ENCODE assay signal across 28 cellular contexts in genomic region chr4:25750874-25751273, GRCh38.
"Had no signal": no experiment of that assay in that cellular context is flagged by ENCODE, and none has a peak within 500 bp of the region (broad histone marks: within the 10 kb centered on the region; RNA-seq: fewer than 3 reads in every experiment).

No MANE protein-coding gene starts in this region.

- H3K4me3 ChIP-seq: esophagus muscularis mucosa, heart left ventricle, testis, transverse colon had no signal

- H3K9me3 ChIP-seq: esophagus muscularis mucosa, heart left ventricle, testis, transverse colon had no signal

- H3K27me3 Mint-ChIP-seq: activated CD8-positive, alpha-beta T cell treated with anti-CD3 and anti-CD28 coated beads for 36 hours; activated T-helper 17 cell treated with anti-CD3 and anti-CD28 coated beads, Interleukin-2, amount 50 U/mL, for 72 hours; naive thymus-derived CD8-positive, alpha-beta T cell had no signal

- H3K4me1 Mint-ChIP-seq: activated T-helper 17 cell treated with anti-CD3 and anti-CD28 coated beads, Interleukin-2, amount 50 U/mL, for 72 hours; immature natural killer cell had no signal

- H3K9me3 Mint-ChIP-seq: activated CD8-positive, alpha-beta T cell treated with anti-CD3 and anti-CD28 coated beads for 36 hours; activated T-cell treated with anti-CD3 and anti-CD28 coated beads, Interleukin-2, amount 50 U/mL, for 4 hours; activated T-helper 17 cell treated with anti-CD3 and anti-CD28 coated beads, Interleukin-2, amount 50 U/mL, for 72 hours; immature natural killer cell; naive thymus-derived CD8-positive, alpha-beta T cell; neural crest cell had no signal

- H3K36me3 ChIP-seq: esophagus muscularis mucosa, transverse colon had no signal

- ATAC-seq: activated CD8-positive, alpha-beta T cell treated with anti-CD3 and anti-CD28 coated beads for 36 hours; activated T-cell treated with anti-CD3 and anti-CD28 coated beads, Interleukin-2, amount 50 U/mL, for 4 hours; activated T-helper 17 cell treated with anti-CD3 and anti-CD28 coated beads, Interleukin-2, amount 50 U/mL, for 72 hours; foreskin keratinocyte; heart left ventricle; left colon; naive thymus-derived CD8-positive, alpha-beta T cell; right cardiac atrium; stimulated activated naive CD8-positive, alpha-beta T cell treated with anti-CD3 and anti-CD28 coated beads, Interleukin-15, Interleukin-2, amounts not matched to agents 100 U/mL and 50 U/mL, for 24 hours had no signal

- H3K4me3 Mint-ChIP-seq: activated CD8-positive, alpha-beta T cell treated with anti-CD3 and anti-CD28 coated beads for 36 hours; activated T-cell treated with anti-CD3 and anti-CD28 coated beads, Interleukin-2, amount 50 U/mL, for 4 hours; activated T-helper 17 cell treated with anti-CD3 and anti-CD28 coated beads, Interleukin-2, amount 50 U/mL, for 72 hours; immature natural killer cell; naive thymus-derived CD8-positive, alpha-beta T cell; neural crest cell had no signal

- DNase-seq: activated CD4-positive, alpha-beta T cell treated with anti-CD3 and anti-CD28 coated beads, Interleukin-2, amount 50 U/mL, for 1 hour; activated CD8-positive, alpha-beta T cell treated with anti-CD3 and anti-CD28 coated beads for 36 hours; activated gamma-delta T cell treated with Interleukin-2 at 50 U/mL for 16 hours; activated naive CD4-positive, alpha-beta T cell treated with anti-CD3 and anti-CD28 coated beads, Interleukin-2, amount 50 U/mL, for 16 hours; activated T-cell treated with anti-CD3 and anti-CD28 coated beads, Interleukin-2, amount 50 U/mL, for 4 hours; amniotic stem cell; caudate nucleus; dermis blood vessel endothelial cell; effector CD4-positive, alpha-beta T cell; foreskin keratinocyte; heart left ventricle; hypothalamus; immature natural killer cell; kidney; left colon; midbrain; naive thymus-derived CD8-positive, alpha-beta T cell; occipital lobe; right cardiac atrium; stimulated activated CD4-positive, alpha-beta T cell treated with anti-CD3 and anti-CD28 coated beads, Interleukin-15, amount 100 ng/mL, for 24 hours; stimulated activated CD4-positive, alpha-beta T cell treated with anti-CD3 and anti-CD28 coated beads, Interleukin-2, amount 100 ng/mL, for 24 hours; stimulated activated naive CD8-positive, alpha-beta T cell treated with anti-CD3 and anti-CD28 coated beads, Interleukin-15, Interleukin-2, amounts not matched to agents 100 U/mL and 50 U/mL, for 24 hours; T1000; testis; transverse colon had no signal

- H3K27me3 ChIP-seq: esophagus muscularis mucosa, foreskin keratinocyte, heart left ventricle, testis, transverse colon had no signal

- H3K27ac Mint-ChIP-seq: activated CD8-positive, alpha-beta T cell treated with anti-CD3 and anti-CD28 coated beads for 36 hours; activated T-helper 17 cell treated with anti-CD3 and anti-CD28 coated beads, Interleukin-2, amount 50 U/mL, for 72 hours; immature natural killer cell had no signal

- H3K27ac ChIP-seq: esophagus muscularis mucosa, foreskin keratinocyte, heart left ventricle, testis, transverse colon had no signal

- H3K4me1 ChIP-seq: esophagus muscularis mucosa, foreskin keratinocyte, heart left ventricle, testis, transverse colon had no signal
